ENCODE assay signal across 14 cellular contexts in the genomic region with DNA sequence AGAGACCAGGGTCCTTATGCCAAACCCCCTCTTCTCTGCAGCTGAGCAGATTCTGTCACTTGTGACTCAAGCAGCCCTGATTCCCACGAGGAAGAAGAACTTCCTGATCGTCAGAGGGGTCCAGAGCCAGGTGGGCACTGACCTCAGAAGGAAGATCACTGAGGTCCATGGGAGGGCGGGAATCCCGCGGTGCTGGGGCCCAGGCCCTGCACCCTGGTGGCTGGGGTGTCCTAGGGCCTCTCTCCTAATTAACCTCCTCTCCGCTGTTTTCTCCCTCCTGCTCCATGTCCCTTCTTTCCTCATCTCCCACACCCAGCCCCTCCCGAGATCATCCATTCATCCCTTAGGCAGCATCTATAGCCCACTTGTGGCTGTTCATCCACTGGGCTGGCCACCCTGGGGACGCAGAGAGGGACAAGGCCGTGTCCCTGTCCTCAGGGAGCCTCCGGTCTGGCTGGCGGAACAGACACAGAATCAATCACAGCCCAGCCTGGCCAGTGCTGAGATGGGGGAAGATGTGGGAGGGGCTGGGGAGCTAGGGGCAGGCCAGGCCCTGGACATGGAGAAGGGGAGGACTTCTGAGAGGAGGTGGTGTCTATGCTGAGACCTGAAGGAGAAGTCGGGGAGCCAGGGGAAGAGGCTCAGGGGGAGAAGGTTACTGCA.
"Had no signal": no experiment of that assay in that cellular context is flagged by ENCODE, and none has a peak within 500 bp of the region (broad histone marks: within the 10 kb centered on the region; RNA-seq: fewer than 3 reads in every experiment).

No MANE protein-coding gene starts in this region.

- H3K4me3 ChIP-seq: heart left ventricle, lung, tibial nerve, uterus had no signal

- H3K27ac ChIP-seq: foreskin keratinocyte had no signal

- ATAC-seq: activated CD8-positive, alpha-beta memory T cell treated with anti-CD3 and anti-CD28 coated beads, Interleukin-2, amount 10 ng/mL, durations not matched to agents 7 days and 5 days had no signal

- H3K9me3 Mint-ChIP-seq: activated naive CD4-positive, alpha-beta T cell treated with anti-CD3 and anti-CD28 coated beads, Interleukin-2, amount 50 U/mL, for 24 hours had no signal

- H3K36me3 Mint-ChIP-seq: activated CD8-positive, alpha-beta memory T cell treated with anti-CD3 and anti-CD28 coated beads, Interleukin-2, amount 10 ng/mL, durations not matched to agents 7 days and 5 days; brain had no signal

- H3K36me3 ChIP-seq: heart left ventricle, tibial nerve, uterus had no signal

- H3K4me3 Mint-ChIP-seq: activated CD8-positive, alpha-beta memory T cell treated with anti-CD3 and anti-CD28 coated beads, Interleukin-2, amount 10 ng/mL, durations not matched to agents 7 days and 5 days; activated naive CD4-positive, alpha-beta T cell treated with anti-CD3 and anti-CD28 coated beads, Interleukin-2, amount 50 U/mL, for 24 hours had no signal

- H3K4me1 Mint-ChIP-seq: activated CD8-positive, alpha-beta memory T cell treated with anti-CD3 and anti-CD28 coated beads, Interleukin-2, amount 10 ng/mL, durations not matched to agents 7 days and 5 days; activated naive CD4-positive, alpha-beta T cell treated with anti-CD3 and anti-CD28 coated beads, Interleukin-2, amount 50 U/mL, for 24 hours had no signal

- H3K4me1 ChIP-seq: uterus had no signal

- H3K9me3 ChIP-seq: heart left ventricle, tibial nerve, uterus had no signal

- H3K27ac Mint-ChIP-seq: activated CD8-positive, alpha-beta memory T cell treated with anti-CD3 and anti-CD28 coated beads, Interleukin-2, amount 10 ng/mL, durations not matched to agents 7 days and 5 days; activated naive CD4-positive, alpha-beta T cell treated with anti-CD3 and anti-CD28 coated beads, Interleukin-2, amount 50 U/mL, for 24 hours had no signal

- H3K27me3 ChIP-seq: uterus had no signal

- DNase-seq: activated CD4-positive, alpha-beta T cell treated with anti-CD3 and anti-CD28 coated beads for 1 hour; activated CD4-positive, alpha-beta T cell treated with anti-CD3 and anti-CD28 coated beads, Interleukin-2, amount 50 U/mL, for 4 hours; activated CD8-positive, alpha-beta memory T cell treated with anti-CD3 and anti-CD28 coated beads, Interleukin-2, amount 10 ng/mL, durations not matched to agents 7 days and 5 days; activated T-cell treated with anti-CD3 and anti-CD28 coated beads, Interleukin-2, amount 50 U/mL, for 1 hour; central memory CD4-positive, alpha-beta T cell; cortex of kidney; effector CD8-positive, alpha-beta T cell; foreskin keratinocyte had no signal

- H3K27me3 Mint-ChIP-seq: brain had no signal
